21 cellular contexts compared by ENCODE assay signal in the genomic region with DNA sequence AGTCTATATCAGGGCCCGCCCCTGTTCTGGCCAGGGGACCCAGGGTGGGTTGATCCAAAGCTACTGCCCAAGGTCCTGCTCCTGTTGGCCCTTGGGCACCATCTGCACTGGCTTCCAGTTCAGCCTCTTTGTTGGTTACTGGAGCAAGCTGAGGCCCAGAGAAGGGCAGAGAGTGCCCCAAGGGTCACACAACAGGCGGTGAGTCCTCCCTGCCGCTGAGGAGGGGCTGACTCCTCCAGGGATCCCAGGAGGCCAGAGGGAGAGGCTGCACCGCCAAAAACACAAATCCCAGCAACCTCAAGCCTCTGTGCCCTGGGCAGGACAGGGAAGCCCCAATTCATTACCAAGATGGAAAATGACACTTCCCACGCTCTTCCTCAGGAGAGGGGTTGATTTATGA.
"Had no signal": no experiment of that assay in that cellular context is flagged by ENCODE, and none has a peak within 500 bp of the region (broad histone marks: within the 10 kb centered on the region; RNA-seq: fewer than 3 reads in every experiment).

No MANE protein-coding gene starts in this region.

- H3K4me3 ChIP-seq: MG63, SJSA1 had no signal

- H3K27ac ChIP-seq: HL-60, SJSA1 had no signal

- H3K36me3 ChIP-seq: MG63, SJSA1 had no signal

- DNase-seq: Karpas-422, KG1, MG63, NCI-H1105, NCI-H1436 treated with DMSO at 0.1 percent for 48 hours, NCI-H1694, NCI-H187 treated with DMSO at 0.1 percent for 48 hours, NCI-H2029 treated with DMSO at 0.1 percent for 48 hours, NCI-H2171, NCI-H226, NCI-H446, NCI-H510A, NCI-H524 treated with DMSO at 0.1 percent for 48 hours, NCI-H69, NCI-H774, Right ventricle myocardium superior, RPMI8226, SIG-M5, SK-N-SH had no signal

- H3K9me3 ChIP-seq: MG63, SJSA1, SK-N-SH had no signal

- H3K4me1 ChIP-seq: SJSA1 had no signal

- H3K27me3 ChIP-seq: MG63, SJSA1 had no signal

- H3K9ac ChIP-seq: SK-N-SH had no signal
